24 cellular contexts compared by ENCODE assay signal in the genomic region with DNA sequence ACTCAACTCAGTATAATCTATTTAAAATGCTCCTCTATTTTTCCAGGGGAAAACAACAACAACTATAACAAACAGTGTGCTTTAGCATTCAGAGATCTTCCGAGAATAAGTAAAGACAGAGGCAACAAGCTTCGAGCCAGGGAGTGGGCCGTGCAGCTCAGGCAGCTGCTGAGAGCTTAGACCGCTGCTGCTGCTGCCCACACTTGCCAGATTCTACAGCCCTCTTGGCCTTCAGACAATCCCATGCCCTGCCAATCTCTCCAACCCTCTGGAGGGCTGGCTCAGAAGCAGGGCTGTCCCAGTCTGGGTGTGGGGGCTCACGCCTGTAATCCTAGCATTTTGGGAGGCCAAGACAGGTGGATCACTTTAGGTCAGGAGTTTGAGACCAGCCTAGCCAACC.
"Had no signal": no experiment of that assay in that cellular context is flagged by ENCODE, and none has a peak within 500 bp of the region (broad histone marks: within the 10 kb centered on the region; RNA-seq: fewer than 3 reads in every experiment).

No MANE protein-coding gene starts in this region.

- H3K27me3 ChIP-seq: gastrocnemius medialis, pancreas, uterus had no signal

- H3K36me3 Mint-ChIP-seq: WTC11 had no signal

- H3K4me1 Mint-ChIP-seq: WTC11 had no signal

- H3K4me3 Mint-ChIP-seq: activated CD8-positive, alpha-beta T cell treated with anti-CD3 and anti-CD28 coated beads for 36 hours; activated naive CD8-positive, alpha-beta T cell; activated T-cell treated with anti-CD3 and anti-CD28 coated beads, Interleukin-2, amount 50 U/mL, for 4 hours; nephron progenitor cell; stimulated activated naive CD8-positive, alpha-beta T cell treated with anti-CD3 and anti-CD28 coated beads, Interleukin-15, Interleukin-2, amounts not matched to agents 100 ng/mL and 50 ng/mL, for 24 hours; T-helper 17 cell; WTC11 had no signal

- DNase-seq: activated CD4-positive, alpha-beta T cell treated with anti-CD3 and anti-CD28 coated beads for 1 hour; activated CD4-positive, alpha-beta T cell treated with anti-CD3 and anti-CD28 coated beads, Interleukin-2, amount 50 U/mL, for 1 hour; activated CD8-positive, alpha-beta T cell treated with anti-CD3 and anti-CD28 coated beads for 36 hours; activated naive CD4-positive, alpha-beta T cell treated with Interleukin-2 at 50 U/mL for 16 hours; activated T-cell treated with anti-CD3 and anti-CD28 coated beads, Interleukin-2, amount 50 U/mL, for 4 hours; effector CD8-positive, alpha-beta T cell; erythroblast; gastrocnemius medialis; hippocampal formation; kidney; left colon; nephron progenitor cell; pancreas; stimulated activated CD4-positive, alpha-beta T cell treated with anti-CD3 and anti-CD28 coated beads, Interleukin-2, amount 100 ng/mL, for 48 hours; T-helper 17 cell; T1000; trophoblast cell; uterus had no signal

- ATAC-seq: activated CD8-positive, alpha-beta T cell treated with anti-CD3 and anti-CD28 coated beads for 36 hours; activated T-cell treated with anti-CD3 and anti-CD28 coated beads, Interleukin-2, amount 50 U/mL, for 4 hours; gastrocnemius medialis; left colon; pancreas; T-helper 17 cell; WTC11 had no signal

- H3K27ac ChIP-seq: gastrocnemius medialis, pancreas, prostate gland, thoracic aorta, uterus had no signal

- H3K9me3 ChIP-seq: gastrocnemius medialis, pancreas, prostate gland, thoracic aorta, uterus had no signal

- H3K27me3 Mint-ChIP-seq: activated CD8-positive, alpha-beta T cell treated with anti-CD3 and anti-CD28 coated beads for 36 hours; stimulated activated naive CD8-positive, alpha-beta T cell treated with anti-CD3 and anti-CD28 coated beads, Interleukin-15, Interleukin-2, amounts not matched to agents 100 ng/mL and 50 ng/mL, for 24 hours had no signal

- H3K4me3 ChIP-seq: gastrocnemius medialis, lung, pancreas, prostate gland, thoracic aorta, uterus had no signal

- H3K4me1 ChIP-seq: pancreas, prostate gland, uterus had no signal

- H3K36me3 ChIP-seq: gastrocnemius medialis, pancreas, prostate gland, thoracic aorta, uterus had no signal

- H3K27ac Mint-ChIP-seq: activated CD8-positive, alpha-beta T cell treated with anti-CD3 and anti-CD28 coated beads for 36 hours; activated naive CD8-positive, alpha-beta T cell; stimulated activated naive CD8-positive, alpha-beta T cell treated with anti-CD3 and anti-CD28 coated beads, Interleukin-15, Interleukin-2, amounts not matched to agents 100 ng/mL and 50 ng/mL, for 24 hours; T-helper 17 cell had no signal
